Comparison of ENCODE assay signal across 1 cellular context in genomic region chr19:27793128-27793643, GRCh38.
TF ChIP-seq lines count a peak whose summit lies in the region.

No MANE protein-coding gene starts in this region.

TF ChIP-seq in HEK293, 187 proteins besides CTCF, POLR2A, EP300 and RAD21 (continued from another document and continues in another):
- TF ChIP-seq, protein P1, sequence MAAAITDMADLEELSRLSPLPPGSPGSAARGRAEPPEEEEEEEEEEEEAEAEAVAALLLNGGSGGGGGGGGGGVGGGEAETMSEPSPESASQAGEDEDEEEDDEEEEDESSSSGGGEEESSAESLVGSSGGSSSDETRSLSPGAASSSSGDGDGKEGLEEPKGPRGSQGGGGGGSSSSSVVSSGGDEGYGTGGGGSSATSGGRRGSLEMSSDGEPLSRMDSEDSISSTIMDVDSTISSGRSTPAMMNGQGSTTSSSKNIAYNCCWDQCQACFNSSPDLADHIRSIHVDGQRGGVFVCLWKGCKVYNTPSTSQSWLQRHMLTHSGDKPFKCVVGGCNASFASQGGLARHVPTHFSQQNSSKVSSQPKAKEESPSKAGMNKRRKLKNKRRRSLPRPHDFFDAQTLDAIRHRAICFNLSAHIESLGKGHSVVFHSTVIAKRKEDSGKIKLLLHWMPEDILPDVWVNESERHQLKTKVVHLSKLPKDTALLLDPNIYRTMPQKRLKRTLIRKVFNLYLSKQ (tag by site-specific recombination; IDR thresholded peaks at IDR 0.05; ENCODE audit: borderline replicate concordance), result no peak
- TF ChIP-seq ZNF140 (tag by site-specific recombination; IDR thresholded peaks at IDR 0.05), result no peak
- no peak for TF ChIP-seq ZSCAN23 (tag by site-specific recombination; IDR thresholded peaks at IDR 0.05)
- TF ChIP-seq ZBTB49 (tag by site-specific recombination; IDR thresholded peaks at IDR 0.05; ENCODE audit: low read depth), result no peak
- no peak for TF ChIP-seq ZNF362 (tag by site-specific recombination; IDR thresholded peaks at IDR 0.05)
- peak; percentile 99 for TF ChIP-seq ZFP69B (tag by site-specific recombination; IDR thresholded peaks at IDR 0.05)
- TF ChIP-seq, protein P2, sequence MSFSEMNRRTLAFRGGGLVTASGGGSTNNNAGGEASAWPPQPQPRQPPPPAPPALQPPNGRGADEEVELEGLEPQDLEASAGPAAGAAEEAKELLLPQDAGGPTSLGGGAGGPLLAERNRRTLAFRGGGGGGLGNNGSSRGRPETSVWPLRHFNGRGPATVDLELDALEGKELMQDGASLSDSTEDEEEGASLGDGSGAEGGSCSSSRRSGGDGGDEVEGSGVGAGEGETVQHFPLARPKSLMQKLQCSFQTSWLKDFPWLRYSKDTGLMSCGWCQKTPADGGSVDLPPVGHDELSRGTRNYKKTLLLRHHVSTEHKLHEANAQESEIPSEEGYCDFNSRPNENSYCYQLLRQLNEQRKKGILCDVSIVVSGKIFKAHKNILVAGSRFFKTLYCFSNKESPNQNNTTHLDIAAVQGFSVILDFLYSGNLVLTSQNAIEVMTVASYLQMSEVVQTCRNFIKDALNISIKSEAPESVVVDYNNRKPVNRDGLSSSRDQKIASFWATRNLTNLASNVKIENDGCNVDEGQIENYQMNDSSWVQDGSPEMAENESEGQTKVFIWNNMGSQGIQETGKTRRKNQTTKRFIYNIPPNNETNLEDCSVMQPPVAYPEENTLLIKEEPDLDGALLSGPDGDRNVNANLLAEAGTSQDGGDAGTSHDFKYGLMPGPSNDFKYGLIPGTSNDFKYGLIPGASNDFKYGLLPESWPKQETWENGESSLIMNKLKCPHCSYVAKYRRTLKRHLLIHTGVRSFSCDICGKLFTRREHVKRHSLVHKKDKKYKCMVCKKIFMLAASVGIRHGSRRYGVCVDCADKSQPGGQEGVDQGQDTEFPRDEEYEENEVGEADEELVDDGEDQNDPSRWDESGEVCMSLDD (tag by site-specific recombination; IDR thresholded peaks at IDR 0.05), result no peak
- no peak for TF ChIP-seq ZNF610 (tag by site-specific recombination; IDR thresholded peaks at IDR 0.05; ENCODE audit: borderline replicate concordance)
- no peak for TF ChIP-seq ZNF677 (tag by site-specific recombination; IDR thresholded peaks at IDR 0.05)
- TF ChIP-seq ZNF239 (tag by site-specific recombination; IDR thresholded peaks at IDR 0.05), result no peak
- TF ChIP-seq ZNF660 (tag by site-specific recombination; IDR thresholded peaks at IDR 0.05), result no peak; the same call in none of the 2 replicates
- peak; percentile 95 for TF ChIP-seq GLIS1 (tag by site-specific recombination; IDR thresholded peaks at IDR 0.05)
- no peak for TF ChIP-seq ZNF624 (tag by site-specific recombination; IDR thresholded peaks at IDR 0.05)
- no peak for TF ChIP-seq ZNF518A (tag by site-specific recombination; conservative IDR thresholded peaks at IDR 0.05; ENCODE audit: low read depth)
- no peak for TF ChIP-seq MEIS1 (CRISPR knock-in tag; IDR thresholded peaks at IDR 0.05; ENCODE audit: borderline replicate concordance)
- TF ChIP-seq, protein P3, sequence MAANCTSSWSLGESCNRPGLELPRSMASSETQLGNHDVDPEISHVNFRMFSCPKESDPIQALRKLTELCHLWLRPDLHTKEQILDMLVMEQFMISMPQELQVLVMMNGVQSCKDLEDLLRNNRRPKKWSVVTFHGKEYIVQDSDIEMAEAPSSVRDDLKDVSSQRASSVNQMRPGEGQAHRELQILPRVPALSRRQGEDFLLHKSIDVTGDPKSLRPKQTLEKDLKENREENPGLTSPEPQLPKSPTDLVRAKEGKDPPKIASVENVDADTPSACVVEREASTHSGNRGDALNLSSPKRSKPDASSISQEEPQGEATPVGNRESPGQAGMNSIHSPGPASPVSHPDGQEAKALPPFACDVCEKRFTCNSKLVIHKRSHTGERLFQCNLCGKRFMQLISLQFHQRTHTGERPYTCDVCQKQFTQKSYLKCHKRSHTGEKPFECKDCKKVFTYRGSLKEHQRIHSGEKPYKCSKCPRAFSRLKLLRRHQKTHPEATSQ (tag by site-specific recombination; IDR thresholded peaks at IDR 0.05), result no peak
- no peak for TF ChIP-seq SCRT2 (tag by site-specific recombination; IDR thresholded peaks at IDR 0.05)
- TF ChIP-seq ZBTB7A (tag by site-specific recombination; IDR thresholded peaks at IDR 0.05; ENCODE audit: low read depth), result no peak
- TF ChIP-seq ZNF48 (tag by site-specific recombination; IDR thresholded peaks at IDR 0.05), result no peak
- TF ChIP-seq ZNF202 (tag by site-specific recombination; IDR thresholded peaks at IDR 0.05; ENCODE audit: borderline replicate concordance), result no peak
- TF ChIP-seq, protein P4, sequence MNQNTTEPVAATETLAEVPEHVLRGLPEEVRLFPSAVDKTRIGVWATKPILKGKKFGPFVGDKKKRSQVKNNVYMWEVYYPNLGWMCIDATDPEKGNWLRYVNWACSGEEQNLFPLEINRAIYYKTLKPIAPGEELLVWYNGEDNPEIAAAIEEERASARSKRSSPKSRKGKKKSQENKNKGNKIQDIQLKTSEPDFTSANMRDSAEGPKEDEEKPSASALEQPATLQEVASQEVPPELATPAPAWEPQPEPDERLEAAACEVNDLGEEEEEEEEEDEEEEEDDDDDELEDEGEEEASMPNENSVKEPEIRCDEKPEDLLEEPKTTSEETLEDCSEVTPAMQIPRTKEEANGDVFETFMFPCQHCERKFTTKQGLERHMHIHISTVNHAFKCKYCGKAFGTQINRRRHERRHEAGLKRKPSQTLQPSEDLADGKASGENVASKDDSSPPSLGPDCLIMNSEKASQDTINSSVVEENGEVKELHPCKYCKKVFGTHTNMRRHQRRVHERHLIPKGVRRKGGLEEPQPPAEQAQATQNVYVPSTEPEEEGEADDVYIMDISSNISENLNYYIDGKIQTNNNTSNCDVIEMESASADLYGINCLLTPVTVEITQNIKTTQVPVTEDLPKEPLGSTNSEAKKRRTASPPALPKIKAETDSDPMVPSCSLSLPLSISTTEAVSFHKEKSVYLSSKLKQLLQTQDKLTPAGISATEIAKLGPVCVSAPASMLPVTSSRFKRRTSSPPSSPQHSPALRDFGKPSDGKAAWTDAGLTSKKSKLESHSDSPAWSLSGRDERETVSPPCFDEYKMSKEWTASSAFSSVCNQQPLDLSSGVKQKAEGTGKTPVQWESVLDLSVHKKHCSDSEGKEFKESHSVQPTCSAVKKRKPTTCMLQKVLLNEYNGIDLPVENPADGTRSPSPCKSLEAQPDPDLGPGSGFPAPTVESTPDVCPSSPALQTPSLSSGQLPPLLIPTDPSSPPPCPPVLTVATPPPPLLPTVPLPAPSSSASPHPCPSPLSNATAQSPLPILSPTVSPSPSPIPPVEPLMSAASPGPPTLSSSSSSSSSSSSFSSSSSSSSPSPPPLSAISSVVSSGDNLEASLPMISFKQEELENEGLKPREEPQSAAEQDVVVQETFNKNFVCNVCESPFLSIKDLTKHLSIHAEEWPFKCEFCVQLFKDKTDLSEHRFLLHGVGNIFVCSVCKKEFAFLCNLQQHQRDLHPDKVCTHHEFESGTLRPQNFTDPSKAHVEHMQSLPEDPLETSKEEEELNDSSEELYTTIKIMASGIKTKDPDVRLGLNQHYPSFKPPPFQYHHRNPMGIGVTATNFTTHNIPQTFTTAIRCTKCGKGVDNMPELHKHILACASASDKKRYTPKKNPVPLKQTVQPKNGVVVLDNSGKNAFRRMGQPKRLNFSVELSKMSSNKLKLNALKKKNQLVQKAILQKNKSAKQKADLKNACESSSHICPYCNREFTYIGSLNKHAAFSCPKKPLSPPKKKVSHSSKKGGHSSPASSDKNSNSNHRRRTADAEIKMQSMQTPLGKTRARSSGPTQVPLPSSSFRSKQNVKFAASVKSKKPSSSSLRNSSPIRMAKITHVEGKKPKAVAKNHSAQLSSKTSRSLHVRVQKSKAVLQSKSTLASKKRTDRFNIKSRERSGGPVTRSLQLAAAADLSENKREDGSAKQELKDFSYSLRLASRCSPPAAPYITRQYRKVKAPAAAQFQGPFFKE (tag by site-specific recombination; IDR thresholded peaks at IDR 0.05; ENCODE audit: borderline replicate concordance), result no peak
- TF ChIP-seq OSR2 (tag by site-specific recombination; IDR thresholded peaks at IDR 0.05), result no peak
- TF ChIP-seq ZNF791 (tag by site-specific recombination; IDR thresholded peaks at IDR 0.05), result no peak
- peak; percentile 53; the same call in 1 of the 2 replicates for TF ChIP-seq MYNN (tag by site-specific recombination; IDR thresholded peaks at IDR 0.05; ENCODE audit: borderline replicate concordance)
- TF ChIP-seq ZNF324 (tag by site-specific recombination; IDR thresholded peaks at IDR 0.05), result no peak
- no peak for TF ChIP-seq GLI4 (tag by site-specific recombination; IDR thresholded peaks at IDR 0.05)
- no peak for TF ChIP-seq ZFHX2 (tag by site-specific recombination; conservative IDR thresholded peaks at IDR 0.05)
- no peak for TF ChIP-seq ZSCAN18 (tag by site-specific recombination; IDR thresholded peaks at IDR 0.05)
- peak; percentile 92 for TF ChIP-seq IKZF3 (tag by site-specific recombination; IDR thresholded peaks at IDR 0.05)
- TF ChIP-seq ZNF529 (tag by site-specific recombination; IDR thresholded peaks at IDR 0.05; ENCODE audit: insufficient replicate concordance), result no peak
- TF ChIP-seq PATZ1 (tag by site-specific recombination; IDR thresholded peaks at IDR 0.05), result peak; percentile 99
- TF ChIP-seq YY2 (tag by site-specific recombination; IDR thresholded peaks at IDR 0.05), result no peak
